26 cellular contexts compared by ENCODE assay signal in the genomic region with DNA sequence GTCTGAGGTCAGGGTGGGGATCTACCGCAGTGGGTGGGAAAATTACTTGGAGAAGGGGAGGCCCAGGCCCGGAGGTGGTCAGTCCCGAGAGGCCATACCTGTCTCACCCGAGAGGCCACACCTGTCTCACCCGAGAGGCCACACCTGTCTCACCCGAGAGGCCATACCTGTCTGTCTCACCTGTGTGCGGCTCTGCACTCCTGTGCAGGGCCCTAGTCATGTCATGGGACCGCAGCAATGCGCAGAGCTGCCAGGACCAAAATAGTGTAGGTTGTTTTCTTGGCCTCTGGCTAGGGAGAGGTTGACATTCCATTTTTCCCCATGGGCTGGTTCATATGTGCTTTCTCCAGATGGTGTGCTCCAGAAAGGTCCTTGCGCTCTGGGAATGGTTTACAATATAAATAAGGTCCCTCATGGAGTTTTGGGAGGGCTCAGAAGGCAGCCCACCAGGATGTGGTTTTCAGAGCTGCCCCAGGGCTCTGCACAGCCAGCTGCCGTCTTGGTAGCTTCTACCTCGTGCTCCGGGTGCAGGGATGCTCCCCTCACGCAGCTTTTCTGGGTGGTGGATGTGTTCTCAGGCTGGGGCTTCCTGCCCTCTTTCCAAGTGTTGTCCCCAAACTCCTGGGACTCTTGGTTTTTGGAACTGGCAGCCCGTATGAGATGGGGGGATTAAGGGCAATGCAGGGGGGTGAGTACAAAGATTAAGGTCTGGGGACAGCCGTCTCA. TPM values are rescaled to one million over a fixed set of nuclear protein-coding genes. Genes with fewer than 3 reads are reported as not detected.
DNase-seq lines count a peak whose midpoint lies in the region; ATAC-seq and TF ChIP-seq lines count a peak whose summit lies in the region.
"Had no signal": no experiment of that assay in that cellular context is flagged by ENCODE, and none has a peak within 500 bp of the region (broad histone marks: within the 10 kb centered on the region; RNA-seq: fewer than 3 reads in every experiment).

No MANE protein-coding gene starts in this region.

- H3K4me1 ChIP-seq in heart right ventricle, result peaks cover 21 to 86% (median 52%) of the 10 kb centered on the region in 9 donors

- H3K36me3 ChIP-seq in heart right ventricle, result peaks cover 0 to 15% (median 9%) of the 10 kb centered on the region in 9 donors
- H3K36me3 ChIP-seq: brain microvascular endothelial cell had no signal

- no peaks in the 10 kb centered on the region for H3K9me3 ChIP-seq in heart right ventricle

- H3K4me3 ChIP-seq in heart right ventricle, result no peak overlapping the region
- H3K4me3 ChIP-seq: skin epidermis had no signal

- H3K27ac Mint-ChIP-seq in osteocyte (ENCODE audit: unreplicated experiment), result peak overlapping the region; percentile 76
- H3K27ac Mint-ChIP-seq in progenitor cell of endocrine pancreas, result no peak overlapping the region
- H3K27ac Mint-ChIP-seq: activated CD4-positive, alpha-beta memory T cell treated with anti-CD3 and anti-CD28 coated beads, Interleukin-2, amount 10 ng/mL, durations not matched to agents 7 days and 5 days; activated T-helper 1 cell treated with anti-CD3 and anti-CD28 coated beads, Interleukin-12 subunit alpha, Interleukin-12 subunit beta, Interleukin-2, Interleukin-4 antibody, amounts not matched to agents 30 ng/mL and 10 ng/mL and 1 ng/mL, durations not matched to agents 14 hours and 24 hours and 36 hours; CD4-positive, CD25-positive, alpha-beta regulatory T cell; mesothelial cell of epicardium; natural killer cell; stimulated activated memory B cell treated with anti-CD40 and anti-IgM and Interleukin-4, amounts not matched to agents 10 μg/mL and 1 μg/mL and 100 μg/mL, for 72 hours; T-helper 2 cell treated with Interferon-gamma antibody and Interleukin-4, amounts not matched to agents 5 μg/mL and 100 μg/mL, for 36 hours had no signal

- TF ChIP-seq CTCF in heart right ventricle (IDR thresholded peaks at IDR 0.05), result no peak
- no peak for TF ChIP-seq CTCF in osteocyte (IDR thresholded peaks at IDR 0.05)
- TF ChIP-seq CTCF in progenitor cell of endocrine pancreas (IDR thresholded peaks at IDR 0.05; ENCODE audit: unreplicated experiment), result no peak

- H3K36me3 Mint-ChIP-seq in osteocyte (ENCODE audit: unreplicated experiment) (peaks cover 7% of the 10 kb centered on the region), progenitor cell of endocrine pancreas (ENCODE audit: insufficient read depth) (no peaks in the 10 kb centered on the region)
- H3K36me3 Mint-ChIP-seq: CD4-positive, CD25-positive, alpha-beta regulatory T cell; natural killer cell; stimulated activated memory B cell treated with anti-CD40 and anti-IgM and Interleukin-4, amounts not matched to agents 10 μg/mL and 1 μg/mL and 100 μg/mL, for 72 hours had no signal

- DNase-seq in NCI-H82 (lab: John Stamatoyannopoulos, UW) (peak; percentile 83), NCI-H82 treated with DMSO at 0.1 percent for 48 hours (lab: John Stamatoyannopoulos, UW; ENCODE audit: unreplicated experiment) (no peak), heart right ventricle (peak in 1 of 2 donors; percentile 51), osteocyte (ENCODE audit: extremely low spot score, unreplicated experiment) (no peak), SHP77 (lab: John Stamatoyannopoulos, UW) (no peak), progenitor cell of endocrine pancreas (ENCODE audit: low spot score, unreplicated experiment) (no peak), NOMO-1 treated with dmso at 0.1 percent for 144 hours (lab: John Stamatoyannopoulos, UW; ENCODE audit: unreplicated experiment) (no peak), NCI-H2196 treated with DMSO at 0.1 percent for 48 hours (lab: John Stamatoyannopoulos, UW; ENCODE audit: unreplicated experiment) (no peak)
- DNase-seq: activated CD4-positive, alpha-beta memory T cell treated with anti-CD3 and anti-CD28 coated beads, Interleukin-2, amount 10 ng/mL, durations not matched to agents 7 days and 5 days; activated CD8-positive, alpha-beta memory T cell treated with anti-CD3 and anti-CD28 coated beads, Interleukin-2, amount 50 U/mL, for 4 hours; activated naive CD4-positive, alpha-beta T cell treated with anti-CD3 and anti-CD28 coated beads, Interleukin-2, amount 50 U/mL, for 16 hours; brain microvascular endothelial cell; CD4-positive, CD25-positive, alpha-beta regulatory T cell; GOT3; Kasumi-1; natural killer cell; NCI-H1436; NCI-H446 treated with DMSO at 0.1 percent for 48 hours; OCI-M1; substantia nigra had no signal

- no peaks in the 10 kb centered on the region for H3K27me3 ChIP-seq in heart right ventricle
- H3K27me3 ChIP-seq: brain microvascular endothelial cell had no signal

- H3K9me3 Mint-ChIP-seq in osteocyte (ENCODE audit: unreplicated experiment), result no peaks in the 10 kb centered on the region
- no peaks in the 10 kb centered on the region for H3K9me3 Mint-ChIP-seq in progenitor cell of endocrine pancreas (ENCODE audit: low read depth)
- H3K9me3 Mint-ChIP-seq: activated CD4-positive, alpha-beta memory T cell treated with anti-CD3 and anti-CD28 coated beads, Interleukin-2, amount 10 ng/mL, durations not matched to agents 7 days and 5 days; activated T-helper 1 cell treated with anti-CD3 and anti-CD28 coated beads, Interleukin-12 subunit alpha, Interleukin-12 subunit beta, Interleukin-2, Interleukin-4 antibody, amounts not matched to agents 30 ng/mL and 10 ng/mL and 1 ng/mL, durations not matched to agents 14 hours and 24 hours and 36 hours; mesothelial cell of epicardium; natural killer cell; stimulated activated memory B cell treated with anti-CD40 and anti-IgM and Interleukin-4, amounts not matched to agents 10 μg/mL and 1 μg/mL and 100 μg/mL, for 72 hours; T-helper 2 cell treated with Interferon-gamma antibody and Interleukin-4, amounts not matched to agents 5 μg/mL and 100 μg/mL, for 36 hours had no signal

- 63 to 65% methylated on average over 16 of the region's 16 CpGs for WGBS in heart right ventricle, 2 donors

- H3K4me3 Mint-ChIP-seq in osteocyte (ENCODE audit: unreplicated experiment) (peak overlapping the region; percentile 20), progenitor cell of endocrine pancreas (ENCODE audit: low read depth) (no peak overlapping the region)
- H3K4me3 Mint-ChIP-seq: activated CD4-positive, alpha-beta memory T cell treated with anti-CD3 and anti-CD28 coated beads, Interleukin-2, amount 10 ng/mL, durations not matched to agents 7 days and 5 days; activated T-helper 1 cell treated with anti-CD3 and anti-CD28 coated beads, Interleukin-12 subunit alpha, Interleukin-12 subunit beta, Interleukin-2, Interleukin-4 antibody, amounts not matched to agents 30 ng/mL and 10 ng/mL and 1 ng/mL, durations not matched to agents 14 hours and 24 hours and 36 hours; CD4-positive, CD25-positive, alpha-beta regulatory T cell; mesothelial cell of epicardium; natural killer cell; stimulated activated memory B cell treated with anti-CD40 and anti-IgM and Interleukin-4, amounts not matched to agents 10 μg/mL and 1 μg/mL and 100 μg/mL, for 72 hours; T-helper 2 cell treated with Interferon-gamma antibody and Interleukin-4, amounts not matched to agents 5 μg/mL and 100 μg/mL, for 36 hours had no signal

- H3K27ac ChIP-seq in heart right ventricle, result peak overlapping the region; percentile 31 to 84 (median 78)
- H3K27ac ChIP-seq: brain microvascular endothelial cell had no signal

- no peaks in the 10 kb centered on the region for H3K27me3 Mint-ChIP-seq in osteocyte (ENCODE audit: unreplicated experiment)
- H3K27me3 Mint-ChIP-seq in progenitor cell of endocrine pancreas, result peaks cover 7% of the 10 kb centered on the region
- H3K27me3 Mint-ChIP-seq: activated CD4-positive, alpha-beta memory T cell treated with anti-CD3 and anti-CD28 coated beads, Interleukin-2, amount 10 ng/mL, durations not matched to agents 7 days and 5 days; CD4-positive, CD25-positive, alpha-beta regulatory T cell had no signal

- H3K4me1 Mint-ChIP-seq in osteocyte (ENCODE audit: unreplicated experiment), result peaks cover 39% of the 10 kb centered on the region
- peaks cover 4% of the 10 kb centered on the region for H3K4me1 Mint-ChIP-seq in progenitor cell of endocrine pancreas (ENCODE audit: low read depth)
- H3K4me1 Mint-ChIP-seq: activated CD4-positive, alpha-beta memory T cell treated with anti-CD3 and anti-CD28 coated beads, Interleukin-2, amount 10 ng/mL, durations not matched to agents 7 days and 5 days; CD4-positive, CD25-positive, alpha-beta regulatory T cell; natural killer cell; stimulated activated memory B cell treated with anti-CD40 and anti-IgM and Interleukin-4, amounts not matched to agents 10 μg/mL and 1 μg/mL and 100 μg/mL, for 72 hours had no signal

- ATAC-seq in heart right ventricle, result peak in 7 of 8 donors; percentile 39 to 67 (median 60)
- ATAC-seq: natural killer cell; stimulated activated memory B cell treated with anti-CD40 and anti-IgM and Interleukin-4, amounts not matched to agents 10 μg/mL and 1 μg/mL and 100 μg/mL, for 72 hours had no signal

- intact Hi-C loops in heart right ventricle (cut with DNase I), result loop anchor here in 2 of 10 donors (5.0 kb wide), 1 partner anchor 34 kb away; no protein-coding TSS in a partner anchor

RNA-seq across cellular contexts. Expression of gene CACNA1C, which starts 58.2 kb away (rescaled TPM):
- total RNA-seq in heart right ventricle (100 to 1,000 TPM; 146 to 222 (median 187) TPM), osteocyte (59.1 and 67.4 TPM in 2 replicates), progenitor cell of endocrine pancreas (11.7 and 13.5 TPM in 2 replicates)
- polyA plus RNA-seq in heart right ventricle, result 10 to 100 TPM; 19.1 to 68.9 TPM
- total RNA-seq: pulmonary artery endothelial cell had no signal
